In genomic region chr2:241565413-241565812, GRCh38 we compare ENCODE assay signal across 31 cellular contexts. TPM values are rescaled to one million over a fixed set of nuclear protein-coding genes. Genes with fewer than 3 reads are reported as not detected.
DNase-seq lines count a peak whose midpoint lies in the region; FAIRE-seq and TF ChIP-seq lines count a peak whose summit lies in the region.
"Had no signal": no experiment of that assay in that cellular context is flagged by ENCODE, and none has a peak within 500 bp of the region (broad histone marks: within the 10 kb centered on the region; RNA-seq: fewer than 3 reads in every experiment).

No MANE protein-coding gene starts in this region.

- peaks cover 14% of the 10 kb centered on the region for H3K27me3 Mint-ChIP-seq in nephron (ENCODE audit: low read depth)
- H3K27me3 Mint-ChIP-seq in CD4-positive, alpha-beta memory T cell: peaks cover 1 to 5% of the 10 kb centered on the region in 2 donors

- CTCF ChIA-PET in H1 (lab: Charles Lee; ENCODE audit: partially characterized antibody): interaction anchor here (1.3 to 3.0 kb wide), 2 partner anchors 10 to 33 kb away, joined by 3 to 9 read pairs; no protein-coding TSS in a partner anchor
- CTCF ChIA-PET in CD4-positive, alpha-beta memory T cell (lab: Charles Lee; ENCODE audit: partially characterized antibody): no interaction called here

- no peaks in the 10 kb centered on the region; the same call in 1 of the 2 replicates for H3K36me3 ChIP-seq in H7 (replicated peaks; ENCODE audit: control insufficient read depth, insufficient read depth, low read length)
- no peaks in the 10 kb centered on the region for H3K36me3 ChIP-seq in H1 (ENCODE audit: control insufficient read depth in 2 of 4, insufficient read depth in 4 of 4, low read length in 3 of 4)
- peaks cover 0 to 8% of the 10 kb centered on the region in 2 donors for H3K36me3 ChIP-seq in stomach smooth muscle (ENCODE audit: control insufficient read depth in 2 of 2, insufficient read depth in 2 of 2, low read length in 2 of 2)
- no peaks in the 10 kb centered on the region for H3K36me3 ChIP-seq in CD4-positive, alpha-beta memory T cell (ENCODE audit: insufficient read depth, low read length)
- H3K36me3 ChIP-seq: cardiac muscle cell had no signal

- 74% methylated on average over 10 of the region's 10 CpGs; no CpG with 5 or more reads in 1 of the 2 experiments for WGBS in H1 (ENCODE audit: extremely low coverage in 1 of 2, insufficient coverage in 1 of 2, insufficient read length in 1 of 2, insufficient replicate concordance in 2 of 2, low coverage in 1 of 2, low lambda C conversion rate in 2 of 2, missing lambda C conversion rate in 1 of 2), 2 experiments

- H3K23me2 ChIP-seq in H1 (ENCODE audit: low read depth, low read length): peaks cover 6% of the 10 kb centered on the region; the same call in 1 of the 2 replicates

- peak overlapping the region; percentile 25; the same call in 1 of the 2 replicates for H4K8ac ChIP-seq in H1 (ENCODE audit: extremely low read depth, insufficient read depth, low read length)

- H3K4me1 ChIP-seq in H1 (replicated peaks in 1 of 4; ENCODE audit: control insufficient read depth in 3 of 4, insufficient read depth in 4 of 4, low read length in 3 of 4): peaks cover 0 to 7% (median 3%) of the 10 kb centered on the region in 4 experiments; a peak in 5 of 7 replicates
- peaks cover 50% of the 10 kb centered on the region for H3K4me1 ChIP-seq in stomach smooth muscle (ENCODE audit: control insufficient read depth, insufficient read depth, low read length)
- no peaks in the 10 kb centered on the region for H3K4me1 ChIP-seq in CD4-positive, alpha-beta memory T cell (ENCODE audit: insufficient read depth, low read length)

- peak overlapping the region; percentile 40 to 58 (median 41) for H3K27ac Mint-ChIP-seq in nephron
- no peak overlapping the region for H3K27ac Mint-ChIP-seq in CD4-positive, alpha-beta memory T cell
- H3K27ac Mint-ChIP-seq: activated CD4-positive, alpha-beta memory T cell treated with anti-CD3 and anti-CD28 coated beads for 36 hours; activated naive CD8-positive, alpha-beta T cell treated with anti-CD3 and anti-CD28 coated beads for 36 hours; CD8-positive, alpha-beta memory T cell had no signal

- H2BK12ac ChIP-seq in H1 (ENCODE audit: low read depth, low read length): no peak overlapping the region

- no peak overlapping the region for H2BK15ac ChIP-seq in H1 (ENCODE audit: low read length)

- H3K36me3 Mint-ChIP-seq in nephron (ENCODE audit: low read depth): peaks cover 4% of the 10 kb centered on the region
- H3K36me3 Mint-ChIP-seq in CD4-positive, alpha-beta memory T cell: no peaks in the 10 kb centered on the region
- H3K36me3 Mint-ChIP-seq: activated CD4-positive, alpha-beta memory T cell treated with anti-CD3 and anti-CD28 coated beads for 36 hours; activated naive CD8-positive, alpha-beta T cell treated with anti-CD3 and anti-CD28 coated beads for 36 hours; CD8-positive, alpha-beta memory T cell had no signal

- no peak overlapping the region for H3K23ac ChIP-seq in H1 (ENCODE audit: insufficient read length)

- H4K5ac ChIP-seq in H1 (ENCODE audit: insufficient read length, low read depth, low read length): no peak overlapping the region

- H3K14ac ChIP-seq in H1 (ENCODE audit: insufficient read length): no peak overlapping the region

- H3K27ac ChIP-seq in H1 (ENCODE audit: low read depth, low read length): no peak overlapping the region; the same call in 1 of the 2 replicates
- H3K27ac ChIP-seq in stomach smooth muscle (ENCODE audit: low read length): peak overlapping the region; percentile 49
- no peak overlapping the region for H3K27ac ChIP-seq in CD4-positive, alpha-beta memory T cell (ENCODE audit: low read depth, low read length)
- H3K27ac ChIP-seq: ascending aorta, cardiac muscle cell, coronary artery, heart right ventricle had no signal

- H4K20me1 ChIP-seq in H1 (replicated peaks in 1 of 2; ENCODE audit: control insufficient read depth in 1 of 2, insufficient read depth in 2 of 2, low read length in 2 of 2): peaks cover 6 to 23% of the 10 kb centered on the region in 2 experiments

- H3K56ac ChIP-seq in H1 (replicated peaks; ENCODE audit: insufficient read length, low read depth, low read length): no peak overlapping the region

- no peak for TF ChIP-seq CTCF in H1 (IDR thresholded peaks at IDR 0.05; ENCODE audit: control extremely low read depth in 1 of 3, insufficient read depth in 1 of 3, low read depth in 1 of 3, low read length in 3 of 3)
- TF ChIP-seq CTCF in nephron (IDR thresholded peaks at IDR 0.05; ENCODE audit: unreplicated experiment in 3 of 3): no peak

- H3K18ac ChIP-seq in H1 (ENCODE audit: extremely low read depth, low read length): no peak overlapping the region

- no peak overlapping the region for H2AFZ ChIP-seq in H1 (ENCODE audit: low read length)

- intact Hi-C loops in CD4-positive, alpha-beta memory T cell (cut with micrococcal nuclease): no loop called here

- H3K4me3 Mint-ChIP-seq in nephron: no peak overlapping the region
- no peak overlapping the region for H3K4me3 Mint-ChIP-seq in CD4-positive, alpha-beta memory T cell
- H3K4me3 Mint-ChIP-seq: activated CD4-positive, alpha-beta memory T cell treated with anti-CD3 and anti-CD28 coated beads for 36 hours; activated naive CD8-positive, alpha-beta T cell treated with anti-CD3 and anti-CD28 coated beads for 36 hours; CD8-positive, alpha-beta memory T cell had no signal

- H3K4me2 ChIP-seq in H1 (ENCODE audit: insufficient read depth in 1 of 2, low read depth in 2 of 2, low read length in 2 of 2): no peak overlapping the region

- TF ChIP-seq RAD21 in H1 (IDR thresholded peaks at IDR 0.05 in 1 of 2, conservative IDR thresholded peaks at IDR 0.05 in 1 of 2; ENCODE audit: low read depth in 2 of 2, low read length in 2 of 2): no peak

- POLR2A ChIA-PET in H1 (lab: Charles Lee; ENCODE audit: partially characterized antibody): interaction anchor here (0.9 kb wide), 2 partner anchors 10 to 23 kb away, joined by 3 to 4 read pairs; no protein-coding TSS in a partner anchor
- POLR2A ChIA-PET in CD4-positive, alpha-beta memory T cell (lab: Charles Lee; ENCODE audit: partially characterized antibody): no interaction called here

- no peak overlapping the region for H2BK120ac ChIP-seq in H1 (replicated peaks; ENCODE audit: low read depth, low read length)

- H3K9ac ChIP-seq in H1 (replicated peaks in 1 of 4; ENCODE audit: extremely low read depth in 1 of 4, low read depth in 3 of 4, low read length in 3 of 4) (no peak overlapping the region), stomach smooth muscle (ENCODE audit: low read length in 2 of 2) (no peak overlapping the region)

- peaks cover 15% of the 10 kb centered on the region for H3K4me1 Mint-ChIP-seq in nephron
- no peaks in the 10 kb centered on the region for H3K4me1 Mint-ChIP-seq in CD4-positive, alpha-beta memory T cell
- H3K4me1 Mint-ChIP-seq: activated naive CD8-positive, alpha-beta T cell treated with anti-CD3 and anti-CD28 coated beads for 36 hours had no signal

- peaks cover 5% of the 10 kb centered on the region for H3K79me1 ChIP-seq in H1 (ENCODE audit: low read depth, low read length)

- TF ChIP-seq EP300 in H1 (IDR thresholded peaks at IDR 0.05; ENCODE audit: borderline replicate concordance in 1 of 2, low read depth in 2 of 2, low read length in 2 of 2): no peak

- no peak overlapping the region for H2BK5ac ChIP-seq in H1 (ENCODE audit: low read depth, low read length)

- peaks cover 0 to 5% of the 10 kb centered on the region in 2 experiments; a peak in 1 of 4 replicates for H3K79me2 ChIP-seq in H1 (ENCODE audit: control insufficient read depth in 1 of 2, insufficient read depth in 2 of 2, low read length in 2 of 2)

- no peak overlapping the region for H3K4me3 ChIP-seq in H7 (ENCODE audit: insufficient read depth, low read depth, low read length)
- no peak overlapping the region for H3K4me3 ChIP-seq in H1 (ENCODE audit: extremely low read depth in 1 of 4, insufficient read depth in 2 of 4, low read depth in 3 of 4, low read length in 4 of 4)
- no peak overlapping the region for H3K4me3 ChIP-seq in stomach smooth muscle (ENCODE audit: low read length in 2 of 2)
- no peak overlapping the region for H3K4me3 ChIP-seq in CD4-positive, alpha-beta memory T cell (ENCODE audit: low read length in 2 of 2)
- H3K4me3 ChIP-seq: ascending aorta, cardiac muscle cell, coronary artery, heart right ventricle, skin epidermis had no signal

- H3K27me3 ChIP-seq in H7 (ENCODE audit: control insufficient read depth, insufficient read depth, low read length) (no peaks in the 10 kb centered on the region), H1 (replicated peaks in 1 of 4; ENCODE audit: control insufficient read depth in 3 of 4, extremely low read depth in 1 of 4, insufficient read depth in 3 of 4, low read length in 3 of 4) (peaks cover 0 to 2% (median 0%) of the 10 kb centered on the region in 4 experiments; a peak in 3 of 7 replicates), stomach smooth muscle (ENCODE audit: control insufficient read depth in 1 of 2, insufficient read depth in 2 of 2, low read length in 2 of 2) (no peaks in the 10 kb centered on the region)
- no peaks in the 10 kb centered on the region for H3K27me3 ChIP-seq in CD4-positive, alpha-beta memory T cell (ENCODE audit: insufficient read depth, low read length)
- H3K27me3 ChIP-seq: ascending aorta, cardiac muscle cell had no signal

- FAIRE-seq in H1 (lab: Jason Lieb, UNC): no peak
- FAIRE-seq: A204.1 had no signal

- no peak overlapping the region for H4K91ac ChIP-seq in H1 (replicated peaks; ENCODE audit: insufficient read length, low read length)

- H2BK20ac ChIP-seq in H1 (ENCODE audit: low read length): no peak overlapping the region

- peak; percentile 72 for DNase-seq in H7
- DNase-seq in H1 (ENCODE audit: low read depth in 1 of 2, low spot score in 2 of 2): no peak
- no peak for DNase-seq in CD1c-positive myeloid dendritic cell (ENCODE audit: extremely low spot score)
- DNase-seq in HuH-7 (ENCODE audit: low spot score): no peak
- DNase-seq in NCI-H748 (lab: John Stamatoyannopoulos, UW; ENCODE audit: unreplicated experiment): no peak
- DNase-seq in CD4-positive, alpha-beta memory T cell: no peak
- DNase-seq: activated CD4-positive, alpha-beta memory T cell treated with anti-CD3 and anti-CD28 coated beads for 36 hours; activated CD4-positive, CD25-positive, alpha-beta regulatory T cell treated with anti-CD3 and anti-CD28 coated beads, Interleukin-2, amount 50 U/mL, for 72 hours; activated effector memory CD4-positive, alpha-beta T cell treated with Interleukin-2 at 50 U/mL for 16 hours; activated naive CD8-positive, alpha-beta T cell treated with anti-CD3 and anti-CD28 coated beads for 36 hours; AML-193; esophagus squamous epithelium; foreskin melanocyte; heart right ventricle; left colon; NCI-H1092; NCI-H187 treated with DMSO at 0.1 percent for 48 hours; NCI-H2227 treated with DMSO at 0.1 percent for 48 hours; NCI-H526 treated with DMSO at 0.1 percent for 48 hours; nucleus accumbens; stimulated activated CD4-positive, alpha-beta T cell treated with anti-CD3 and anti-CD28 coated beads, Interleukin-2, amount 100 ng/mL, for 24 hours; substantia nigra; T-helper 1 cell had no signal

- no peak overlapping the region for H2AK5ac ChIP-seq in H1 (ENCODE audit: low read depth, low read length)

- no peaks in the 10 kb centered on the region for H3K9me3 Mint-ChIP-seq in nephron
- H3K9me3 Mint-ChIP-seq in CD4-positive, alpha-beta memory T cell: peaks cover 0 to 1% (median 0%) of the 10 kb centered on the region in 8 donors
- H3K9me3 Mint-ChIP-seq: activated CD4-positive, alpha-beta memory T cell treated with anti-CD3 and anti-CD28 coated beads for 36 hours; activated naive CD8-positive, alpha-beta T cell treated with anti-CD3 and anti-CD28 coated beads for 36 hours; CD8-positive, alpha-beta memory T cell had no signal

- H3K9me3 ChIP-seq in H1 (ENCODE audit: insufficient read depth in 2 of 2, low read depth in 1 of 2, low read length in 1 of 2) (no peaks in the 10 kb centered on the region), stomach smooth muscle (ENCODE audit: control insufficient read depth in 2 of 2, low read length in 2 of 2) (no peaks in the 10 kb centered on the region)
- no peaks in the 10 kb centered on the region for H3K9me3 ChIP-seq in CD4-positive, alpha-beta memory T cell (ENCODE audit: control insufficient read depth in 1 of 2, low read length in 2 of 2)
- H3K9me3 ChIP-seq: ascending aorta, esophagus squamous epithelium, heart right ventricle had no signal

- TF ChIP-seq POLR2A in H1 (IDR thresholded peaks at IDR 0.05; ENCODE audit: control extremely low read depth in 1 of 2, low read depth in 2 of 2, low read length in 2 of 2): no peak

- no peak overlapping the region for H3K4ac ChIP-seq in H1 (replicated peaks; ENCODE audit: insufficient read length, low read depth, low read length)

RNA-seq across cellular contexts. Expression of gene BOK, which starts 6.9 kb away (rescaled TPM):
- 59.5 and 61.6 TPM in 2 replicates for total RNA-seq in H7 (2014; rRNA removed; shearing (Covaris generic))
- 33.7 and 34.7 TPM in 2 replicates for total RNA-seq in H1 (2021; fragmentation: NEBNext Ultra II Directional; extraction: Animal tissue kit (Norgen Biotek cat#: 25700))
- polyA plus RNA-seq in H1 (2011; rRNA removed): 37.6 and 47.9 TPM in 2 replicates
- 33.5 TPM for polyA plus RNA-seq in H1 (2011; cell fraction: cytosol; rRNA removed)
- 50.2 TPM for polyA plus RNA-seq in H1 (2011; cell fraction: nucleus; rRNA removed)
- 18.3 to 27.4 TPM (median 25.2 TPM) in 4 replicates for polyA plus RNA-seq in H1 (2012, experiment 1 of 2)
- 30.5 TPM for polyA plus RNA-seq in H1 (2012, experiment 2 of 2)
- polyA plus RNA-seq in H1 (2013, experiment 1 of 2): 25.1 TPM
- polyA plus RNA-seq in H1 (2013, experiment 2 of 2): 24.1 TPM
- polyA minus RNA-seq in H1 (2011; rRNA and poly(A)+ RNA removed): 14.2 and 14.4 TPM in 2 replicates
- polyA minus RNA-seq in H1 (2011; cell fraction: cytosol; rRNA and poly(A)+ RNA removed): 13.2 TPM
- polyA minus RNA-seq in H1 (2011; cell fraction: nucleus; rRNA and poly(A)+ RNA removed): 12.3 TPM
- total RNA-seq in CD4-positive, alpha-beta memory T cell: not detected
- not detected for polyA plus RNA-seq in CD4-positive, alpha-beta memory T cell
- total RNA-seq: CD8-positive, alpha-beta memory T cell had no signal
- polyA plus RNA-seq: CD8-positive, alpha-beta memory T cell had no signal

RNA-seq across cellular contexts. Expression of gene STK25, which starts 57.0 kb away (rescaled TPM):
- 353 and 443 TPM in 2 replicates for total RNA-seq in H7 (2014; rRNA removed; shearing (Covaris generic))
- 159 and 162 TPM in 2 replicates for total RNA-seq in H1 (2021; fragmentation: NEBNext Ultra II Directional; extraction: Animal tissue kit (Norgen Biotek cat#: 25700))
- polyA plus RNA-seq in H1 (2011; rRNA removed): 546 and 743 TPM in 2 replicates
- polyA plus RNA-seq in H1 (2011; cell fraction: cytosol; rRNA removed): 422 TPM
- 1,385 TPM for polyA plus RNA-seq in H1 (2011; cell fraction: nucleus; rRNA removed)
- polyA plus RNA-seq in H1 (2012, experiment 1 of 2): 179 to 242 TPM (median 225 TPM) in 4 replicates
- polyA plus RNA-seq in H1 (2012, experiment 2 of 2): 236 TPM
- polyA plus RNA-seq in H1 (2013, experiment 1 of 2): 117 TPM
- polyA plus RNA-seq in H1 (2013, experiment 2 of 2): 108 TPM
- 256 and 338 TPM in 2 replicates for polyA minus RNA-seq in H1 (2011; rRNA and poly(A)+ RNA removed)
- 108 TPM for polyA minus RNA-seq in H1 (2011; cell fraction: cytosol; rRNA and poly(A)+ RNA removed)
- 190 TPM for polyA minus RNA-seq in H1 (2011; cell fraction: nucleus; rRNA and poly(A)+ RNA removed)
- 100 to 1,000 TPM; 178 to 182 TPM for total RNA-seq in CD4-positive, alpha-beta memory T cell
- polyA plus RNA-seq in CD4-positive, alpha-beta memory T cell: 10 to 100 TPM; 88.6 to 88.7 TPM

Comparison
In these comparisons a context has a peak if more than half of its experiments do, and no peak if none do; other contexts are left out.
1. H3K27ac Mint-ChIP-seq: peak in nephron (3 of 3); none in CD4-positive, alpha-beta memory T cell (0 of 7).
2. RNA of gene BOK, which starts 6.9 kb away (total RNA-seq): 59.5 to 61.6 TPM in H7 and 33.7 to 34.7 TPM in H1; not detected in CD4-positive, alpha-beta memory T cell; every median in the first group is over 10 times any median in the second.